In genomic region chr14:39768579-39768978, GRCh38 we compare ENCODE assay signal across 19 cellular contexts.
DNase-seq lines count a peak whose midpoint lies in the region; ATAC-seq and TF ChIP-seq lines count a peak whose summit lies in the region.
"Had no signal": no experiment of that assay in that cellular context is flagged by ENCODE, and none has a peak within 500 bp of the region (broad histone marks: within the 10 kb centered on the region; RNA-seq: fewer than 3 reads in every experiment).

No MANE protein-coding gene starts in this region.

- H3K27ac ChIP-seq in neural progenitor cell (no peak overlapping the region), GM23248 (no peak overlapping the region)
- H3K27ac ChIP-seq: foreskin keratinocyte, uterus had no signal

- no peak overlapping the region for H3K4me3 Mint-ChIP-seq in neural progenitor cell
- H3K4me3 Mint-ChIP-seq: activated B cell treated with CpG ODN at 0.5 μM for 24 hours; activated naive CD4-positive, alpha-beta T cell treated with anti-CD3 and anti-CD28 coated beads for 36 hours; CD14-positive monocyte; nephron progenitor cell; stimulated activated effector memory CD8-positive, alpha-beta T cell treated with anti-CD3 and anti-CD28 coated beads, Interleukin-12 subunit alpha, Interleukin-12 subunit beta, amount 100 ng/mL, for 72 hours had no signal

- H3K4me1 Mint-ChIP-seq in neural progenitor cell, result no peaks in the 10 kb centered on the region
- H3K4me1 Mint-ChIP-seq: activated B cell treated with CpG ODN at 0.5 μM for 24 hours; CD14-positive monocyte; nephron progenitor cell; stimulated activated effector memory CD8-positive, alpha-beta T cell treated with anti-CD3 and anti-CD28 coated beads, Interleukin-12 subunit alpha, Interleukin-12 subunit beta, amount 100 ng/mL, for 72 hours had no signal

- peak overlapping the region; percentile 8 for H3K27ac Mint-ChIP-seq in neural progenitor cell
- H3K27ac Mint-ChIP-seq: activated B cell treated with CpG ODN at 0.5 μM for 24 hours; activated naive CD4-positive, alpha-beta T cell treated with anti-CD3 and anti-CD28 coated beads for 36 hours; CD14-positive monocyte; nephron progenitor cell; stimulated activated effector memory CD8-positive, alpha-beta T cell treated with anti-CD3 and anti-CD28 coated beads, Interleukin-12 subunit alpha, Interleukin-12 subunit beta, amount 100 ng/mL, for 72 hours had no signal

- no peaks in the 10 kb centered on the region for H3K27me3 Mint-ChIP-seq in neural progenitor cell (ENCODE audit: insufficient read depth, low read depth)
- H3K27me3 Mint-ChIP-seq: activated B cell treated with CpG ODN at 0.5 μM for 24 hours had no signal

- no peaks in the 10 kb centered on the region for H3K27me3 ChIP-seq in neural progenitor cell
- H3K27me3 ChIP-seq in GM23248 (replicated peaks; ENCODE audit: insufficient read depth), result no peaks in the 10 kb centered on the region
- H3K27me3 ChIP-seq: foreskin keratinocyte, uterus had no signal

- in situ Hi-C loops in GM23248 (cut with MboI), result no loop called here

- peak; percentile 67 for ATAC-seq in GM18520 (IDR thresholded peaks at IDR 0.05; ENCODE audit: unreplicated experiment)
- ATAC-seq in GM19467 (IDR thresholded peaks at IDR 0.05; ENCODE audit: unreplicated experiment), result peak; percentile 56
- ATAC-seq in HG03442 (IDR thresholded peaks at IDR 0.05; ENCODE audit: unreplicated experiment), result peak; percentile 64
- ATAC-seq: foreskin keratinocyte; Panc1; sciatic nerve; stimulated activated effector memory CD8-positive, alpha-beta T cell treated with anti-CD3 and anti-CD28 coated beads, Interleukin-12 subunit alpha, Interleukin-12 subunit beta, amount 100 ng/mL, for 72 hours had no signal

- no peak overlapping the region for H3K4me2 ChIP-seq in neural progenitor cell
- no peak overlapping the region for H3K4me2 ChIP-seq in GM23248 (ENCODE audit: unreplicated experiment)

- no peak for DNase-seq in neural progenitor cell (ENCODE audit: low spot score)
- DNase-seq in EL, result no peak
- DNase-seq in superior temporal gyrus (ENCODE audit: extremely low spot score), result no peak
- DNase-seq in GM23248, result no peak
- DNase-seq: activated B cell treated with CpG ODN at 0.5 μM for 24 hours; activated naive CD4-positive, alpha-beta T cell treated with anti-CD3 and anti-CD28 coated beads for 36 hours; foreskin keratinocyte; Kasumi-1; NCI-H345; nephron progenitor cell; stimulated activated CD4-positive, alpha-beta T cell treated with anti-CD3 and anti-CD28 coated beads, Interleukin-4, amount 100 ng/mL, for 1 hour; uterus had no signal

- no peaks in the 10 kb centered on the region for H3K9me3 ChIP-seq in neural progenitor cell (ENCODE audit: low read depth)
- H3K9me3 ChIP-seq in GM23248 (ENCODE audit: low read depth), result no peaks in the 10 kb centered on the region
- H3K9me3 ChIP-seq: uterus had no signal

- H3K4me1 ChIP-seq in neural progenitor cell (no peaks in the 10 kb centered on the region), GM23248 (ENCODE audit: insufficient read depth) (no peaks in the 10 kb centered on the region)
- H3K4me1 ChIP-seq: foreskin keratinocyte, uterus had no signal

- TF ChIP-seq CTCF in neural progenitor cell (IDR thresholded peaks at IDR 0.05), result no peak

- H3K36me3 ChIP-seq in neural progenitor cell (no peaks in the 10 kb centered on the region), GM23248 (ENCODE audit: low read depth) (no peaks in the 10 kb centered on the region)
- H3K36me3 ChIP-seq: uterus had no signal

- no peaks in the 10 kb centered on the region for H3K9me3 Mint-ChIP-seq in neural progenitor cell
- H3K9me3 Mint-ChIP-seq: activated B cell treated with CpG ODN at 0.5 μM for 24 hours; activated naive CD4-positive, alpha-beta T cell treated with anti-CD3 and anti-CD28 coated beads for 36 hours; nephron progenitor cell had no signal

- no peak overlapping the region for H3K9ac ChIP-seq in neural progenitor cell
- H3K9ac ChIP-seq in GM23248, result no peak overlapping the region

- H3F3A ChIP-seq in neural progenitor cell (ENCODE audit: low read depth) (no peaks in the 10 kb centered on the region), GM23248 (ENCODE audit: insufficient read depth) (no peaks in the 10 kb centered on the region)

- WGBS in GM23248 (ENCODE audit: low coverage in 1 of 2, low lambda C conversion rate in 2 of 2, missing lambda C conversion rate in 2 of 2), 2 experiments, result 42 to 67% methylated on average over 1 of the region's 1 CpG

- H4K20me1 ChIP-seq in neural progenitor cell (ENCODE audit: low read depth) (no peaks in the 10 kb centered on the region), GM23248 (ENCODE audit: insufficient read depth) (no peaks in the 10 kb centered on the region)

- H3K4me3 ChIP-seq in neural progenitor cell, result no peak overlapping the region
- H3K4me3 ChIP-seq in GM23248, result no peak overlapping the region
- H3K4me3 ChIP-seq: uterus had no signal

- H3K9me2 ChIP-seq in GM23248 (ENCODE audit: insufficient read depth), result no peaks in the 10 kb centered on the region

- H3K79me2 ChIP-seq in neural progenitor cell (ENCODE audit: low read depth) (no peaks in the 10 kb centered on the region), GM23248 (ENCODE audit: insufficient read depth) (no peaks in the 10 kb centered on the region)

- H2AFZ ChIP-seq in neural progenitor cell (replicated peaks) (no peak overlapping the region), GM23248 (no peak overlapping the region)

- no peaks in the 10 kb centered on the region for H3K36me3 Mint-ChIP-seq in neural progenitor cell
- H3K36me3 Mint-ChIP-seq: CD14-positive monocyte; stimulated activated effector memory CD8-positive, alpha-beta T cell treated with anti-CD3 and anti-CD28 coated beads, Interleukin-12 subunit alpha, Interleukin-12 subunit beta, amount 100 ng/mL, for 72 hours had no signal
